In genomic region chr3:99777708-99778107, GRCh38 we compare ENCODE assay signal across 23 cellular contexts. TPM values are rescaled to one million over a fixed set of nuclear protein-coding genes. Genes with fewer than 3 reads are reported as not detected.
DNase-seq lines count a peak whose midpoint lies in the region; ATAC-seq and TF ChIP-seq lines count a peak whose summit lies in the region.
"Had no signal": no experiment of that assay in that cellular context is flagged by ENCODE, and none has a peak within 500 bp of the region (broad histone marks: within the 10 kb centered on the region; RNA-seq: fewer than 3 reads in every experiment).

No MANE protein-coding gene starts in this region.

- H3K9ac ChIP-seq in mesenchymal stem cell (ENCODE audit: low read length) (no peak overlapping the region), GM23248 (no peak overlapping the region)
- H3K9ac ChIP-seq: BLaER1 treated with 17β-estradiol and CSF1 and Interleukin-3, amounts not matched to agents 10 nM and 100 nM; KMS-11; SK-N-SH had no signal

- H4K20me1 ChIP-seq in GM23248 (ENCODE audit: insufficient read depth): no peaks in the 10 kb centered on the region
- H4K20me1 ChIP-seq: BLaER1 treated with 17β-estradiol and CSF1 and Interleukin-3, amounts not matched to agents 10 nM and 100 nM had no signal

- DNase-seq in LHCN-M2 (ENCODE audit: low read depth): peak; percentile 40
- DNase-seq in astrocyte of the spinal cord (ENCODE audit: low read depth, low spot score): peak; percentile 42
- DNase-seq in mesenchymal stem cell: no peak
- DNase-seq in tibial nerve (ENCODE audit: low spot score in 2 of 2): no peak
- no peak for DNase-seq in GM23248
- no peak for DNase-seq in NCI-H2171 treated with DMSO at 0.1 percent for 48 hours (lab: John Stamatoyannopoulos, UW)
- DNase-seq: ACHN; Caco-2; CD4-positive, alpha-beta memory T cell; H7; NCI-H1048; NCI-H1417 treated with DMSO at 0.1 percent for 48 hours; NCI-H1930; NCI-H2227 treated with DMSO at 0.1 percent for 48 hours; NCI-H510A; NCI-H774; NK-92 treated with Interleukin-12 subunit alpha and Interleukin-12 subunit beta, amount 100 ng/mL, for 24 hours; SHP77 treated with DMSO at 0.1 percent for 48 hours; SK-N-SH had no signal

- H3K4me1 ChIP-seq in mesenchymal stem cell (ENCODE audit: control insufficient read depth, insufficient read depth, low read depth, low read length) (peaks cover 12% of the 10 kb centered on the region), tibial nerve (peaks cover 0 to 49% (median 7%) of the 10 kb centered on the region in 4 donors), GM23248 (ENCODE audit: insufficient read depth) (peaks cover 47% of the 10 kb centered on the region)
- H3K4me1 ChIP-seq: Caco-2 had no signal

- no peak overlapping the region for H2AK5ac ChIP-seq in mesenchymal stem cell (ENCODE audit: low read length, severe bottlenecking)

- no peak for ATAC-seq in GM21717 (IDR thresholded peaks at IDR 0.05; ENCODE audit: unreplicated experiment)

- H2AFZ ChIP-seq in mesenchymal stem cell (ENCODE audit: low read depth, low read length) (no peak overlapping the region), GM23248 (no peak overlapping the region)

- no peak overlapping the region for H3K4me3 ChIP-seq in astrocyte of the spinal cord (ENCODE audit: low read depth, low read length)
- no peak overlapping the region for H3K4me3 ChIP-seq in mesenchymal stem cell (ENCODE audit: insufficient read depth in 1 of 2, low read depth in 1 of 2, low read length in 2 of 2)
- no peak overlapping the region for H3K4me3 ChIP-seq in tibial nerve
- H3K4me3 ChIP-seq in GM23248: no peak overlapping the region
- H3K4me3 ChIP-seq: BLaER1 treated with 17β-estradiol and CSF1 and Interleukin-3, amounts not matched to agents 10 nM and 100 nM had no signal

- TF ChIP-seq CTCF in astrocyte of the spinal cord (IDR thresholded peaks at IDR 0.05; ENCODE audit: low read depth, low read length): no peak
- no peak for TF ChIP-seq CTCF in tibial nerve (IDR thresholded peaks at IDR 0.05)

- TF ChIP-seq EP300 in tibial nerve (IDR thresholded peaks at IDR 0.05): no peak

- H3K9me2 ChIP-seq in GM23248 (ENCODE audit: insufficient read depth): no peaks in the 10 kb centered on the region
- H3K9me2 ChIP-seq: SK-N-SH had no signal

- H3K18ac ChIP-seq in mesenchymal stem cell (ENCODE audit: low read depth in 1 of 2, low read length in 2 of 2): no peak overlapping the region

- H2BK12ac ChIP-seq in mesenchymal stem cell (ENCODE audit: low read length in 2 of 2): no peak overlapping the region

- H3K4me2 ChIP-seq in mesenchymal stem cell (ENCODE audit: low read length, poor library complexity, severe bottlenecking) (no peak overlapping the region), GM23248 (ENCODE audit: unreplicated experiment) (no peak overlapping the region)
- H3K4me2 ChIP-seq: BLaER1 treated with 17β-estradiol and CSF1 and Interleukin-3, amounts not matched to agents 10 nM and 100 nM; KMS-11; SK-N-SH had no signal

- H3K27me3 ChIP-seq in mesenchymal stem cell (ENCODE audit: control insufficient read depth in 1 of 2, insufficient read depth in 1 of 2, low read length in 2 of 2): peaks cover 0 to 18% of the 10 kb centered on the region in 2 experiments
- no peaks in the 10 kb centered on the region for H3K27me3 ChIP-seq in tibial nerve
- no peaks in the 10 kb centered on the region for H3K27me3 ChIP-seq in GM23248 (replicated peaks; ENCODE audit: insufficient read depth)
- H3K27me3 ChIP-seq: BLaER1 treated with 17β-estradiol and CSF1 and Interleukin-3, amounts not matched to agents 10 nM and 100 nM had no signal

- 100% methylated on average over 1 of the region's 2 CpGs for WGBS in mesenchymal stem cell
- 36 to 53% methylated on average over 2 of the region's 2 CpGs for WGBS in tibial nerve, 2 donors
- 74 to 76% methylated on average over 2 of the region's 2 CpGs for WGBS in GM23248 (ENCODE audit: low coverage in 1 of 2, low lambda C conversion rate in 2 of 2, missing lambda C conversion rate in 2 of 2), 2 experiments

- no peak overlapping the region for H3K23ac ChIP-seq in mesenchymal stem cell (ENCODE audit: low read length in 2 of 2)

- H4K91ac ChIP-seq in mesenchymal stem cell (ENCODE audit: low read length): no peak overlapping the region

- H2BK120ac ChIP-seq in mesenchymal stem cell (ENCODE audit: low read depth, low read length): no peak overlapping the region

- in situ Hi-C loops in astrocyte of the spinal cord (cut with HindIII; ENCODE audit: low sequenced_read_pairs): no loop called here
- in situ Hi-C loops in GM23248 (cut with MboI): no loop called here

- no peaks in the 10 kb centered on the region for H3K79me2 ChIP-seq in GM23248 (ENCODE audit: insufficient read depth)

- H2BK5ac ChIP-seq in mesenchymal stem cell (ENCODE audit: low read depth, low read length, poor library complexity, severe bottlenecking): no peak overlapping the region

- no peak for TF ChIP-seq POLR2A in tibial nerve (IDR thresholded peaks at IDR 0.05)

- no peak overlapping the region for H3K14ac ChIP-seq in mesenchymal stem cell (ENCODE audit: low read length in 2 of 2)

- peak overlapping the region; percentile 75 for H3K27ac ChIP-seq in mesenchymal stem cell (ENCODE audit: low read length, poor library complexity, severe bottlenecking)
- H3K27ac ChIP-seq in tibial nerve: peak overlapping the region in 3 of 4 donors; percentile 59 to 85 (median 65)
- H3K27ac ChIP-seq in GM23248: no peak overlapping the region
- H3K27ac ChIP-seq: BLaER1 treated with 17β-estradiol and CSF1 and Interleukin-3, amounts not matched to agents 10 nM and 100 nM; KMS-11; RWPE1 had no signal

- H4K8ac ChIP-seq in mesenchymal stem cell (ENCODE audit: low read length): no peak overlapping the region

- no peak overlapping the region for H3K4ac ChIP-seq in mesenchymal stem cell (ENCODE audit: low read depth in 1 of 2, low read length in 2 of 2)

- H2BK15ac ChIP-seq in mesenchymal stem cell (ENCODE audit: low read depth, poor library complexity, severe bottlenecking): no peak overlapping the region

- peaks cover 6% of the 10 kb centered on the region for H3K79me1 ChIP-seq in mesenchymal stem cell (replicated peaks; ENCODE audit: low read length, poor library complexity, severe bottlenecking)

- H3K36me3 ChIP-seq in mesenchymal stem cell (ENCODE audit: control insufficient read depth in 1 of 2, insufficient read depth in 2 of 2, low read depth in 1 of 2, low read length in 2 of 2) (peaks cover 0 to 8% of the 10 kb centered on the region in 2 experiments), tibial nerve (no peaks in the 10 kb centered on the region), GM23248 (ENCODE audit: low read depth) (no peaks in the 10 kb centered on the region)
- H3K36me3 ChIP-seq: BLaER1 treated with 17β-estradiol and CSF1 and Interleukin-3, amounts not matched to agents 10 nM and 100 nM had no signal

- peaks cover 35% of the 10 kb centered on the region for H3F3A ChIP-seq in GM23248 (ENCODE audit: insufficient read depth)

- no peaks in the 10 kb centered on the region for H3K9me3 ChIP-seq in mesenchymal stem cell (ENCODE audit: control insufficient read depth, low read length)
- no peaks in the 10 kb centered on the region for H3K9me3 ChIP-seq in tibial nerve
- no peaks in the 10 kb centered on the region for H3K9me3 ChIP-seq in GM23248 (ENCODE audit: low read depth)
- H3K9me3 ChIP-seq: BLaER1 treated with 17β-estradiol and CSF1 and Interleukin-3, amounts not matched to agents 10 nM and 100 nM; Caco-2; SK-N-SH had no signal

RNA-seq across cellular contexts. Expression of gene CMSS1, which starts 40.0 kb away (rescaled TPM):
- total RNA-seq in LHCN-M2 (2014; rRNA removed) (29.2 and 37.1 TPM in 2 replicates), tibial nerve (10 to 100 TPM in 3 of 4 donors, 1 to 10 TPM in 1; 5.5 to 29.1 (median 15.7) TPM)
- 38.9 TPM for polyA plus RNA-seq in LHCN-M2 (2012)
- 11.1 TPM for polyA plus RNA-seq in mesenchymal stem cell (2013, experiment 1 of 2)
- polyA plus RNA-seq in mesenchymal stem cell (2013, experiment 2 of 2): 12.6 TPM
- 9.0 and 17.2 TPM in 2 replicates for total RNA-seq in GM23248 (2014; rRNA removed; shearing (Covaris generic))
- polyA plus RNA-seq in GM23248 (2016; fragmentation: Nextera tagmentation; extraction: Ambion mirVana): 26.6 and 26.7 TPM in 2 replicates

Comparison
In these comparisons a context has a peak if more than half of its experiments do, and no peak if none do; other contexts are left out.
1. DNase-seq: peak in LHCN-M2 (single experiment) and astrocyte of the spinal cord (single experiment); none in mesenchymal stem cell (single experiment), tibial nerve (0 of 2), GM23248 (single experiment) and NCI-H2171 treated with DMSO at 0.1 percent for 48 hours (single experiment).